In the genomic region with DNA sequence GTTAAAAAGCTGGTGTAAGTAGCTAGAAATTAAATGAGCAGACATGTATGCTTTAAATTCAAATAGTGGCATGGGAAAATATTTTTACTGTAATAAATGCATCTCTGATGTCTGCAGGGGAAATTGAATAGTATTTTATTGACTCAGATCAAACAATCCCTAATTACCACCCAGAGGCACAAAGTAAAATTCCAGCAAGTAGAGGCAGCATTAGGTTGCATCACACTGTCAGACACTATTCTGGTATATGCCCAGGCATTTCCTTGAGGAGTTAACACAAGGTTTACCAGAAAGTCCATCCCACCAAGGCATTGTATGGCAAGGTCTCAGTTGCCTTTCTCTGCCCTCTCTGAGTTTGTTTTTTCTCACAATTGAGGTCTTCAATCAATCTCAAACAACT, we compare ENCODE assay signal across 29 cellular contexts.
DNase-seq lines count a peak whose midpoint lies in the region; ATAC-seq and TF ChIP-seq lines count a peak whose summit lies in the region.
"Had no signal": no experiment of that assay in that cellular context is flagged by ENCODE, and none has a peak within 500 bp of the region (broad histone marks: within the 10 kb centered on the region; RNA-seq: fewer than 3 reads in every experiment).

No MANE protein-coding gene starts in this region.

- H3K4me1 ChIP-seq in HCT116 (ENCODE audit: control insufficient read depth in 1 of 2, insufficient read depth in 2 of 2, low read length in 2 of 2), result peaks cover 0 to 4% of the 10 kb centered on the region in 2 experiments; a peak in 1 of 4 replicates
- no peaks in the 10 kb centered on the region for H3K4me1 ChIP-seq in Karpas-422 (ENCODE audit: low read length)
- H3K4me1 ChIP-seq: gastrocnemius medialis, Peyer's patch, SJSA1, vagina had no signal

- no peak overlapping the region for H3K9ac ChIP-seq in HCT116 (ENCODE audit: low read length)
- H3K9ac ChIP-seq in Karpas-422 (ENCODE audit: low read length), result no peak overlapping the region

- H2AFZ ChIP-seq in HCT116 (ENCODE audit: low read depth, low read length, poor library complexity, severe bottlenecking) (no peak overlapping the region), Karpas-422 (ENCODE audit: low read length) (no peak overlapping the region)

- in situ Hi-C loops in T47D (cut with HindIII; ENCODE audit: low pct_unique_long_range_greater_than_20kb, low sequenced_read_pairs), result no loop called here

- H3K4me2 ChIP-seq in HCT116 (ENCODE audit: low read length) (no peak overlapping the region), Karpas-422 (ENCODE audit: low read depth, low read length, poor library complexity, severe bottlenecking) (no peak overlapping the region)
- H3K4me2 ChIP-seq: A549 had no signal

- no peak overlapping the region for H3K4me3 ChIP-seq in HCT116 (replicated peaks in 1 of 2; ENCODE audit: low read depth in 1 of 2, low read length in 2 of 2)
- H3K4me3 ChIP-seq in fibroblast of pulmonary artery (replicated peaks; ENCODE audit: low read depth, low read length), result no peak overlapping the region
- no peak overlapping the region for H3K4me3 ChIP-seq in Karpas-422 (ENCODE audit: low read length)
- H3K4me3 ChIP-seq: A549, gastrocnemius medialis, Peyer's patch, SJSA1, thoracic aorta, vagina had no signal

- H3K79me2 ChIP-seq in HCT116 (ENCODE audit: insufficient read depth, low read length) (no peaks in the 10 kb centered on the region), Karpas-422 (ENCODE audit: low read length) (no peaks in the 10 kb centered on the region)

- no peak for TF ChIP-seq RAD21 in HCT116 (IDR thresholded peaks at IDR 0.05; ENCODE audit: low read depth)

- peak; percentile 46 for DNase-seq in AG08395 (ENCODE audit: low spot score)
- DNase-seq in HCT116 (ENCODE audit: low read depth, low spot score), result no peak
- peak; percentile 18 to 86 for DNase-seq in T47D (ENCODE audit: low read depth in 1 of 2, low spot score in 1 of 2)
- DNase-seq in fibroblast of pulmonary artery (ENCODE audit: low read depth), result peak; percentile 23
- no peak for DNase-seq in activated T-cell treated with anti-CD3 and anti-CD28 coated beads, Interleukin-2, amount 50 U/mL, for 1 hour
- no peak for DNase-seq in Karpas-422
- no peak for DNase-seq in glomerular visceral epithelial cell (ENCODE audit: extremely low spot score)
- DNase-seq in NCI-H187 (lab: John Stamatoyannopoulos, UW), result no peak
- DNase-seq: activated naive CD4-positive, alpha-beta T cell treated with Interleukin-2 at 50 U/mL for 16 hours; activated T-cell treated with anti-CD3 and anti-CD28 coated beads, Interleukin-2, amount 50 U/mL, for 48 hours; amygdala; Calu3; DND-41; gastrocnemius medialis; hippocampal formation; natural killer cell; NCI-H1105; NCI-H2081 treated with DMSO at 0.1 percent for 48 hours; NCI-H510A; Peyer's patch; stimulated activated CD4-positive, alpha-beta T cell treated with anti-CD3 and anti-CD28 coated beads, Interleukin-4, amount 100 ng/mL, for 1 hour; stimulated activated naive CD4-positive, alpha-beta T cell treated with Interleukin-2 at 50 U/mL for 16 hours; T-helper 17 cell had no signal

- ATAC-seq in HCT116, result no peak
- ATAC-seq: A549, gastrocnemius medialis, natural killer cell, T-helper 17 cell had no signal

- H3K9me3 ChIP-seq in HCT116 (ENCODE audit: control insufficient read depth in 1 of 2, insufficient read depth in 1 of 2, low read depth in 1 of 2, low read length in 2 of 2) (no peaks in the 10 kb centered on the region), Karpas-422 (ENCODE audit: low read length) (no peaks in the 10 kb centered on the region)
- H3K9me3 ChIP-seq: A549, gastrocnemius medialis, Peyer's patch, SJSA1, thoracic aorta, vagina had no signal

- RAD21 ChIA-PET in HCT116 (lab: Charles Lee; ENCODE audit: low non-redundant PET in 1 of 2, low total read pairs in 2 of 2, uncharacterized antibody in 2 of 2, unreplicated experiment in 2 of 2), result no interaction called here

- no peak for TF ChIP-seq POLR2A in HCT116 (IDR thresholded peaks at IDR 0.05; ENCODE audit: borderline replicate concordance, extremely low read depth, insufficient read depth, insufficient read length)

- H3K9me2 ChIP-seq in HCT116 (ENCODE audit: insufficient read depth), result no peaks in the 10 kb centered on the region
- H3K9me2 ChIP-seq in Karpas-422 (replicated peaks; ENCODE audit: insufficient read depth, low read length), result no peaks in the 10 kb centered on the region

- POLR2A ChIA-PET in HCT116 (lab: Charles Lee), result no interaction called here

- TF ChIP-seq CTCF in HCT116 (IDR thresholded peaks at IDR 0.05 in 2 of 3, conservative IDR thresholded peaks at IDR 0.05 in 1 of 3; ENCODE audit: borderline replicate concordance in 1 of 3, insufficient read depth in 1 of 3, low read depth in 2 of 3, low read length in 2 of 3) (no peak), fibroblast of pulmonary artery (IDR thresholded peaks at IDR 0.05; ENCODE audit: low read length, missing control alignments) (no peak)

- intact Hi-C loops in HCT116 (cut with micrococcal nuclease), result no loop called here

- H3K27ac ChIP-seq in HCT116 (ENCODE audit: low read depth, low read length), result no peak overlapping the region
- no peak overlapping the region for H3K27ac ChIP-seq in Karpas-422 (ENCODE audit: low read length)
- H3K27ac ChIP-seq: A549, C4-2B, gastrocnemius medialis, HL-60, Peyer's patch, SJSA1, thoracic aorta, vagina had no signal

- CTCF ChIA-PET in HCT116 (lab: Charles Lee), result no interaction called here

- BruUV-seq in HCT116 (replicated peaks; lab: Mats Ljungman, UMichigan), result no TSS peak

- H3K27me3 ChIP-seq in HCT116 (ENCODE audit: insufficient read depth, low read length) (no peaks in the 10 kb centered on the region), Karpas-422 (ENCODE audit: low read length) (no peaks in the 10 kb centered on the region)
- H3K27me3 ChIP-seq: gastrocnemius medialis, Peyer's patch, SJSA1, vagina had no signal

- no peaks in the 10 kb centered on the region for H4K20me1 ChIP-seq in HCT116 (ENCODE audit: insufficient read depth)
- no peaks in the 10 kb centered on the region for H4K20me1 ChIP-seq in Karpas-422 (ENCODE audit: insufficient read depth, low read depth, low read length)

- no peaks in the 10 kb centered on the region for H3K36me3 ChIP-seq in HCT116 (ENCODE audit: control insufficient read depth in 1 of 2, insufficient read depth in 2 of 2, low read length in 2 of 2)
- H3K36me3 ChIP-seq in Karpas-422 (ENCODE audit: insufficient read depth, low read length), result no peaks in the 10 kb centered on the region
- H3K36me3 ChIP-seq: gastrocnemius medialis, Peyer's patch, SJSA1, thoracic aorta, vagina had no signal

TF ChIP-seq in HCT116, 20 proteins besides CTCF, POLR2A, EP300 and RAD21:
- TF ChIP-seq CEBPB (IDR thresholded peaks at IDR 0.05; ENCODE audit: low read depth) (peak; percentile 33; the same call in 1 of the 2 replicates), ZFX (IDR thresholded peaks at IDR 0.05) (no peak)

Comparison
In these comparisons a context has a peak if more than half of its experiments do, and no peak if none do; other contexts are left out.
1. DNase-seq: peak in AG08395 (single experiment), T47D (2 of 2) and fibroblast of pulmonary artery (single experiment); none in HCT116 (single experiment), activated T-cell treated with anti-CD3 and anti-CD28 coated beads, Interleukin-2, amount 50 U/mL, for 1 hour (single experiment), Karpas-422 (single experiment), glomerular visceral epithelial cell (single experiment) and NCI-H187 (0 of 2).